In the genomic region with DNA sequence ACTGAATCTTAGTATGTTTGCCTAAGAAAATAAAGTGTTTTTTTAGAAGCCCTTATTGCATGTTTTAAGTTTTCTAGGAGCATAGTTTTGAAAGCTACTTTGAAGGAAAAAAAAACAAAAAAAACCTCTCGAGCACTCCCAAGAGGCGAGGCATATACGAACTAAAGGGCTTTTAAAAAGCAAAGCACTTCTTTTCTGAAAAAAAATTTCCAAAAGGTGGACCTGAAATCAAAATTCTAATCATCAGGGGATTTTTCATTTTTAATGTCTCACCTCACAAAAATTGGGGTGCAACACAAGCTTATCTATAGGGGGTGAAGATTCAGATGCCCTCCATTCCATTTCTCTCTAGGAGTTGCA, we compare ENCODE assay signal across 8 cellular contexts. TPM values are rescaled to one million over a fixed set of nuclear protein-coding genes. Genes with fewer than 3 reads are reported as not detected.
A peak's percentile ranks its signal among the peaks of the same experiment; 100 is the strongest.
DNase-seq lines count a peak whose midpoint lies in the region; ATAC-seq and TF ChIP-seq lines count a peak whose summit lies in the region.

No MANE protein-coding gene starts in this region.

- no peaks in the 10 kb centered on the region for H3K27me3 ChIP-seq in esophagus (ENCODE audit: control insufficient read depth in 1 of 2, insufficient read depth in 2 of 2, low read length in 2 of 2)

- no peaks in the 10 kb centered on the region for H3K27me3 Mint-ChIP-seq in progenitor cell of endocrine pancreas

- no peaks in the 10 kb centered on the region for H3K4me1 ChIP-seq in esophagus (ENCODE audit: control insufficient read depth in 2 of 2, insufficient read depth in 2 of 2, low read length in 1 of 2)

- no peaks in the 10 kb centered on the region for H3K9me3 Mint-ChIP-seq in progenitor cell of endocrine pancreas (ENCODE audit: low read depth)

- H3K4me1 Mint-ChIP-seq in progenitor cell of endocrine pancreas (ENCODE audit: low read depth) = peaks cover 15% of the 10 kb centered on the region

- peaks cover 0 to 4% of the 10 kb centered on the region in 2 donors for H3K36me3 ChIP-seq in esophagus (ENCODE audit: control insufficient read depth in 2 of 2, insufficient read depth in 2 of 2, low read length in 1 of 2)

- H3K4me3 ChIP-seq in esophagus (ENCODE audit: low read depth in 1 of 2, low read length in 2 of 2) = peak overlapping the region; percentile 97 to 100

- peak overlapping the region; percentile 97 to 99 for H3K27ac ChIP-seq in esophagus (ENCODE audit: low read depth in 2 of 2, low read length in 1 of 2)

- H3K27ac Mint-ChIP-seq in progenitor cell of endocrine pancreas = peak overlapping the region; percentile 100

- ATAC-seq in GM21528 (IDR thresholded peaks at IDR 0.05; ENCODE audit: low FRiP score, unreplicated experiment) = peak; percentile 1

- H3K36me3 Mint-ChIP-seq in progenitor cell of endocrine pancreas (ENCODE audit: insufficient read depth) = peaks cover 18% of the 10 kb centered on the region

- WGBS in esophagus, 2 donors = 7 to 11% methylated on average over 3 of the region's 3 CpGs

- TF ChIP-seq CTCF in progenitor cell of endocrine pancreas (IDR thresholded peaks at IDR 0.05; ENCODE audit: unreplicated experiment) = peak; percentile 41

- H3K4me3 Mint-ChIP-seq in progenitor cell of endocrine pancreas (ENCODE audit: low read depth) = peak overlapping the region; percentile 98

- no peaks in the 10 kb centered on the region for H3K9me3 ChIP-seq in esophagus (ENCODE audit: control insufficient read depth in 2 of 2, insufficient read depth in 1 of 2, low read depth in 1 of 2, low read length in 1 of 2)

- DNase-seq in OCI-M1 (lab: John Stamatoyannopoulos, UW) (peak; percentile 71), progenitor cell of endocrine pancreas (ENCODE audit: low spot score, unreplicated experiment) (no peak), NAMALWA (ENCODE audit: low spot score) (no peak), pons (ENCODE audit: low spot score) (no peak), glomerular visceral epithelial cell (ENCODE audit: extremely low spot score) (no peak), T1000 (lab: John Stamatoyannopoulos, UW) (no peak)

RNA-seq across cellular contexts. Expression of a gene that starts 0.6 kb away (rescaled TPM):
- 10 to 100 TPM in 1 of 2 donors, 1 to 10 TPM in 1; 7.5 to 22.1 TPM for polyA plus RNA-seq in esophagus
- total RNA-seq in progenitor cell of endocrine pancreas = 18.2 and 19.6 TPM in 2 replicates

RNA-seq across cellular contexts. Expression of a gene that starts 0.7 kb away (rescaled TPM):
- polyA plus RNA-seq in esophagus = 1 to 10 TPM; 3.3 to 8.2 TPM
- 40.7 and 40.8 TPM in 2 replicates for total RNA-seq in progenitor cell of endocrine pancreas
